ENCODE assay signal across 20 cellular contexts in the genomic region with DNA sequence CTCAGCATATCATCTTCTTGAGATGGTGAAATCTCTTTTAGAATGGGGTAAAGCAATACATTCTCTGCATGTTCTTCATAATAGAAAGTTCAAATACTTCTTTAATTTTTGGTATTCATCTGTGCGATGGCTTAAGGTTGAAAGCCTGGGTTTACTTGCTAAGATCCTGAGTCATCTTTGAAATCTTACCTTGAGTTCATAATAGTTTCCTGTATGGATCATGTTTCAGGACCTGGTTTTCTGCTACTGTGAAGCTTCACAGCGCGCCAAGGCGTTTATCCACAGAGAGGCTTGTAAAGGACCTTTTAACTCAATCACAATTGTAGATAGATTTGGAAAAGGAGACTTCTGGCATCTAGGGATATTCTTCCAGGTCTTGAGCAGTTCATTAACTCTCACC. TPM values are rescaled to one million over a fixed set of nuclear protein-coding genes. Genes with fewer than 3 reads are reported as not detected.
"Had no signal": no experiment of that assay in that cellular context is flagged by ENCODE, and none has a peak within 500 bp of the region (broad histone marks: within the 10 kb centered on the region; RNA-seq: fewer than 3 reads in every experiment).

No MANE protein-coding gene starts in this region.

- H3K4me3 ChIP-seq: breast epithelium, lower lobe of right lung, neural progenitor cell, tibial nerve had no signal

- H3K27ac Mint-ChIP-seq: activated CD4-positive, alpha-beta memory T cell treated with anti-CD3 and anti-CD28 coated beads for 36 hours; activated naive CD8-positive, alpha-beta T cell treated with anti-CD3 and anti-CD28 coated beads for 36 hours; endodermal cell; naive thymus-derived CD4-positive, alpha-beta T cell; neural progenitor cell; stimulated activated effector memory CD8-positive, alpha-beta T cell treated with anti-CD3 and anti-CD28 coated beads, Interleukin-12 subunit alpha, Interleukin-12 subunit beta, amount 100 ng/mL, for 72 hours; stimulated activated naive CD8-positive, alpha-beta T cell treated with anti-CD3 and anti-CD28 coated beads, Interleukin-15, amount 100 ng/mL, for 72 hours had no signal

- H3K9ac ChIP-seq: neural progenitor cell had no signal

- H3K9me3 ChIP-seq: breast epithelium, lower lobe of right lung, tibial nerve had no signal

- H3K4me1 Mint-ChIP-seq: activated naive CD8-positive, alpha-beta T cell treated with anti-CD3 and anti-CD28 coated beads for 36 hours; endodermal cell; naive thymus-derived CD4-positive, alpha-beta T cell; stimulated activated effector memory CD8-positive, alpha-beta T cell treated with anti-CD3 and anti-CD28 coated beads, Interleukin-12 subunit alpha, Interleukin-12 subunit beta, amount 100 ng/mL, for 72 hours; stimulated activated naive CD8-positive, alpha-beta T cell treated with anti-CD3 and anti-CD28 coated beads, Interleukin-15, amount 100 ng/mL, for 72 hours had no signal

- H3K27me3 Mint-ChIP-seq: activated CD4-positive, alpha-beta memory T cell treated with anti-CD3 and anti-CD28 coated beads for 36 hours; activated naive CD8-positive, alpha-beta T cell treated with anti-CD3 and anti-CD28 coated beads for 36 hours; stimulated activated naive CD8-positive, alpha-beta T cell treated with anti-CD3 and anti-CD28 coated beads, Interleukin-15, amount 100 ng/mL, for 72 hours had no signal

- H3K4me2 ChIP-seq: neural progenitor cell had no signal

- H3K9me3 Mint-ChIP-seq: activated CD4-positive, alpha-beta memory T cell treated with anti-CD3 and anti-CD28 coated beads for 36 hours; activated naive CD8-positive, alpha-beta T cell treated with anti-CD3 and anti-CD28 coated beads for 36 hours; endodermal cell; naive thymus-derived CD4-positive, alpha-beta T cell; neural progenitor cell; stimulated activated effector memory CD8-positive, alpha-beta T cell treated with anti-CD3 and anti-CD28 coated beads, Interleukin-12 subunit alpha, Interleukin-12 subunit beta, amount 100 ng/mL, for 72 hours; stimulated activated naive CD8-positive, alpha-beta T cell treated with anti-CD3 and anti-CD28 coated beads, Interleukin-15, amount 100 ng/mL, for 72 hours had no signal

- H3K4me3 Mint-ChIP-seq: activated CD4-positive, alpha-beta memory T cell treated with anti-CD3 and anti-CD28 coated beads for 36 hours; activated naive CD8-positive, alpha-beta T cell treated with anti-CD3 and anti-CD28 coated beads for 36 hours; endodermal cell; naive thymus-derived CD4-positive, alpha-beta T cell; neural progenitor cell; stimulated activated effector memory CD8-positive, alpha-beta T cell treated with anti-CD3 and anti-CD28 coated beads, Interleukin-12 subunit alpha, Interleukin-12 subunit beta, amount 100 ng/mL, for 72 hours; stimulated activated naive CD8-positive, alpha-beta T cell treated with anti-CD3 and anti-CD28 coated beads, Interleukin-15, amount 100 ng/mL, for 72 hours had no signal

- H3K4me1 ChIP-seq: breast epithelium, lower lobe of right lung, neural progenitor cell, tibial nerve had no signal

- H3K27me3 ChIP-seq: breast epithelium, neural progenitor cell, tibial nerve had no signal

- H3K36me3 ChIP-seq: breast epithelium, lower lobe of right lung, neural progenitor cell, tibial nerve had no signal

- H3K27ac ChIP-seq: breast epithelium, epithelial cell of prostate, lower lobe of right lung, neural progenitor cell, tibial nerve had no signal

- ATAC-seq: left lobe of liver; lower lobe of right lung; naive thymus-derived CD4-positive, alpha-beta T cell; sciatic nerve; stimulated activated naive CD8-positive, alpha-beta T cell treated with anti-CD3 and anti-CD28 coated beads, Interleukin-15, amount 100 ng/mL, for 72 hours had no signal

- H2AFZ ChIP-seq: neural progenitor cell had no signal

- H3K36me3 Mint-ChIP-seq: activated CD4-positive, alpha-beta memory T cell treated with anti-CD3 and anti-CD28 coated beads for 36 hours; activated naive CD8-positive, alpha-beta T cell treated with anti-CD3 and anti-CD28 coated beads for 36 hours; naive thymus-derived CD4-positive, alpha-beta T cell; stimulated activated effector memory CD8-positive, alpha-beta T cell treated with anti-CD3 and anti-CD28 coated beads, Interleukin-12 subunit alpha, Interleukin-12 subunit beta, amount 100 ng/mL, for 72 hours had no signal

- FAIRE-seq: small intestine had no signal

- DNase-seq: activated CD4-positive, alpha-beta memory T cell treated with anti-CD3 and anti-CD28 coated beads for 36 hours; activated CD4-positive, alpha-beta T cell treated with anti-CD3 and anti-CD28 coated beads for 48 hours; activated naive CD4-positive, alpha-beta T cell treated with Interleukin-2 at 50 U/mL for 16 hours; activated naive CD8-positive, alpha-beta T cell treated with anti-CD3 and anti-CD28 coated beads for 36 hours; activated T-cell treated with anti-CD3 and anti-CD28 coated beads, Interleukin-2, amount 50 U/mL, for 48 hours; cerebellar nuclear complex; cortex of kidney; endodermal cell; lower lobe of right lung; naive thymus-derived CD4-positive, alpha-beta T cell; small intestine; stimulated activated CD4-positive, alpha-beta T cell treated with anti-CD3 and anti-CD28 coated beads, Interleukin-2, amount 100 ng/mL, for 24 hours; stimulated activated naive CD8-positive, alpha-beta T cell treated with anti-CD3 and anti-CD28 coated beads, Interleukin-15, amount 100 ng/mL, for 72 hours had no signal

RNA-seq across cellular contexts. Expression of gene MED12L, which starts 39.0 kb away (rescaled TPM):
- polyA plus RNA-seq: naive thymus-derived CD4-positive, alpha-beta T cell had no signal
